12 cellular contexts compared by ENCODE assay signal in the genomic region with DNA sequence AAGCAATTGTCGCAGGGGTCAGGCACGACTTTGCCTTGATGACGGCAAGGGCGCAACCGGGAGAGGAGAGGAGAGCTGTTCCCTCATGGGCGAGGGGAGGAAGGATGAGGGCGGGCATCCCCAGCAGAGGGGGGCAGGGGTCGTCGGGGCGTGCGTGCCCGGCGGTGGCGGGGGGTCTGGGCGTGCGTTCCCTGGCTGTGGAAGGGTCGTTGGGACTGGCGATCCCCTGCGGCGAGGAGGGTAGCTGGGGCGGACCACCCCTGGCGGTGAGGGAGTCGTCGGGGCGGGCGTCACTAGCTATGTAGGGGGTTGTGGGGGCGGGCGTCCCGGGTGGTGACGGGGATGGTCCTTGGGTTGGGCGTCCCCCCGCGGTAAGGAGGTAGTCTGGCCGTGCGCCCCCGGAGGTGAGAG. TPM values are rescaled to one million over a fixed set of nuclear protein-coding genes. Genes with fewer than 3 reads are reported as not detected.
DNase-seq lines count a peak whose midpoint lies in the region; ATAC-seq, FAIRE-seq and TF ChIP-seq lines count a peak whose summit lies in the region.
"Had no signal": no experiment of that assay in that cellular context is flagged by ENCODE, and none has a peak within 500 bp of the region (broad histone marks: within the 10 kb centered on the region; RNA-seq: fewer than 3 reads in every experiment).

No MANE protein-coding gene starts in this region.

- peaks cover 87% of the 10 kb centered on the region for H3K27me3 Mint-ChIP-seq in activated T-cell treated with anti-CD3 and anti-CD28 coated beads, Interleukin-2, amount 50 U/mL, for 72 hours (ENCODE audit: low read depth)
- peaks cover 63% of the 10 kb centered on the region for H3K27me3 Mint-ChIP-seq in activated B cell treated with CpG ODN at 0.5 μM for 24 hours

- H3K36me3 ChIP-seq in thoracic aorta, result no peaks in the 10 kb centered on the region
- H3K36me3 ChIP-seq: BE2C had no signal

- H3K4me3 ChIP-seq in iPS-18c (ENCODE audit: insufficient read depth, low read depth, low read length), result peak overlapping the region; percentile 50
- H3K4me3 ChIP-seq in thoracic aorta, result peak overlapping the region; percentile 55

- TF ChIP-seq CTCF in activated B cell treated with CpG ODN at 0.5 μM for 24 hours (IDR thresholded peaks at IDR 0.05) (no peak), thoracic aorta (IDR thresholded peaks at IDR 0.05) (no peak)

- peaks cover 43% of the 10 kb centered on the region for H3K4me1 Mint-ChIP-seq in activated T-cell treated with anti-CD3 and anti-CD28 coated beads, Interleukin-2, amount 50 U/mL, for 72 hours (ENCODE audit: low read depth)
- peaks cover 41% of the 10 kb centered on the region for H3K4me1 Mint-ChIP-seq in activated B cell treated with CpG ODN at 0.5 μM for 24 hours

- H3K27ac ChIP-seq in thoracic aorta, result peak overlapping the region in 1 of 2 donors; percentile 41

- H3K9me3 Mint-ChIP-seq in activated T-cell treated with anti-CD3 and anti-CD28 coated beads, Interleukin-2, amount 50 U/mL, for 72 hours, result no peaks in the 10 kb centered on the region
- no peaks in the 10 kb centered on the region for H3K9me3 Mint-ChIP-seq in activated B cell treated with CpG ODN at 0.5 μM for 24 hours

- H3K4me1 ChIP-seq in thoracic aorta (ENCODE audit: control insufficient read depth in 1 of 2, low read depth in 2 of 2), result peaks cover 18 to 43% of the 10 kb centered on the region in 2 donors
- H3K4me1 ChIP-seq: BE2C had no signal

- no peak for FAIRE-seq in GM19239 (lab: Jason Lieb, UNC)

- H3K27me3 ChIP-seq in thoracic aorta (replicated peaks; ENCODE audit: insufficient read depth), result peaks cover 26% of the 10 kb centered on the region

- peaks cover 4 to 9% of the 10 kb centered on the region in 2 donors for H3K36me3 Mint-ChIP-seq in activated T-cell treated with anti-CD3 and anti-CD28 coated beads, Interleukin-2, amount 50 U/mL, for 72 hours (ENCODE audit: insufficient read depth in 2 of 2)
- H3K36me3 Mint-ChIP-seq in activated B cell treated with CpG ODN at 0.5 μM for 24 hours (ENCODE audit: low read depth), result no peaks in the 10 kb centered on the region

- no peak for ATAC-seq in activated T-cell treated with anti-CD3 and anti-CD28 coated beads, Interleukin-2, amount 50 U/mL, for 72 hours (replicated peaks in 1 of 2)
- ATAC-seq in activated B cell treated with CpG ODN at 0.5 μM for 24 hours (ENCODE audit: low read depth), result no peak
- ATAC-seq in thoracic aorta (ENCODE audit: insufficient number of reproducible peaks, low FRiP score, low read depth), result no peak
- ATAC-seq in HG02973 (IDR thresholded peaks at IDR 0.05; ENCODE audit: unreplicated experiment), result no peak

- CTCF ChIA-PET in activated B cell treated with CpG ODN at 0.5 μM for 24 hours (lab: Charles Lee), result no interaction called here

- POLR2A ChIA-PET in activated B cell treated with CpG ODN at 0.5 μM for 24 hours (lab: Charles Lee), result no interaction called here

- H3K4me3 Mint-ChIP-seq in activated T-cell treated with anti-CD3 and anti-CD28 coated beads, Interleukin-2, amount 50 U/mL, for 72 hours, result peak overlapping the region; percentile 75 to 88
- H3K4me3 Mint-ChIP-seq in activated B cell treated with CpG ODN at 0.5 μM for 24 hours, result peak overlapping the region; percentile 82

- intact Hi-C loops in activated B cell treated with CpG ODN at 0.5 μM for 24 hours (cut with micrococcal nuclease), result loop anchor here (5.0 kb wide), 1 partner anchor 152 kb away; a partner anchor contains a TSS

- H3K9me3 ChIP-seq in iPS-18c (ENCODE audit: control insufficient read depth, insufficient read depth, low read length) (peaks cover 4% of the 10 kb centered on the region), thoracic aorta (no peaks in the 10 kb centered on the region)

- DNase-seq in activated T-cell treated with anti-CD3 and anti-CD28 coated beads, Interleukin-2, amount 50 U/mL, for 72 hours, result no peak
- no peak for DNase-seq in activated T-cell treated with anti-CD3 and anti-CD28 coated beads for 4 hours
- DNase-seq in activated B cell treated with CpG ODN at 0.5 μM for 24 hours, result no peak
- no peak for DNase-seq in thoracic aorta (ENCODE audit: low spot score)
- no peak for DNase-seq in NOMO-1 treated with dmso at 0.1 percent for 144 hours (lab: John Stamatoyannopoulos, UW; ENCODE audit: unreplicated experiment)
- no peak for DNase-seq in GM19239 (ENCODE audit: insufficient read length, low spot score)
- DNase-seq: BE2C; effector CD8-positive, alpha-beta T cell; NCI-H2171 had no signal

- H3K27ac Mint-ChIP-seq in activated T-cell treated with anti-CD3 and anti-CD28 coated beads, Interleukin-2, amount 50 U/mL, for 72 hours, result no peak overlapping the region
- no peak overlapping the region for H3K27ac Mint-ChIP-seq in activated B cell treated with CpG ODN at 0.5 μM for 24 hours

RNA-seq across cellular contexts. Expression of a gene that starts 1.7 kb away (rescaled TPM):
- not detected for total RNA-seq in activated T-cell treated with anti-CD3 and anti-CD28 coated beads, Interleukin-2, amount 50 U/mL, for 72 hours
- total RNA-seq in activated B cell treated with CpG ODN at 0.5 μM for 24 hours (0.10 and 0.16 TPM in 2 replicates), thoracic aorta (10 to 100 TPM; 16.9 to 29.8 TPM)
- total RNA-seq: kidney epithelial cell had no signal

RNA-seq across cellular contexts. Expression of a gene that starts 42.3 kb away (rescaled TPM):
- total RNA-seq in activated T-cell treated with anti-CD3 and anti-CD28 coated beads, Interleukin-2, amount 50 U/mL, for 72 hours, result 10 to 100 TPM; 69.8 to 82.5 TPM
- total RNA-seq in activated B cell treated with CpG ODN at 0.5 μM for 24 hours (93.2 and 107 TPM in 2 replicates), thoracic aorta (10 to 100 TPM; 56.5 to 95.2 TPM)

Comparison
In these comparisons a context has a peak if more than half of its experiments do, and no peak if none do; other contexts are left out.
1. RNA of a gene that starts 1.7 kb away (total RNA-seq): 16.9 to 29.8 TPM in thoracic aorta; 0.10 to 0.16 TPM in activated B cell treated with CpG ODN at 0.5 μM for 24 hours and not detected in activated T-cell treated with anti-CD3 and anti-CD28 coated beads, Interleukin-2, amount 50 U/mL, for 72 hours; every median in the first group is over 10 times any median in the second.